Comparison of ENCODE assay signal across 12 cellular contexts in genomic region chr22:30876925-30877553, GRCh38.
DNase-seq lines count a peak whose midpoint lies in the region; TF ChIP-seq lines count a peak whose summit lies in the region.
"Had no signal": no experiment of that assay in that cellular context is flagged by ENCODE, and none has a peak within 500 bp of the region (broad histone marks: within the 10 kb centered on the region; RNA-seq: fewer than 3 reads in every experiment).

No MANE protein-coding gene starts in this region.

- no peaks in the 10 kb centered on the region for H3K36me3 Mint-ChIP-seq in brain
- H3K36me3 Mint-ChIP-seq in activated CD4-positive, alpha-beta T cell treated with anti-CD3 and anti-CD28 coated beads, Interleukin-2, amount 10 ng/mL, durations not matched to agents 24 days and 14 days (ENCODE audit: low read depth): no peaks in the 10 kb centered on the region
- no peaks in the 10 kb centered on the region for H3K36me3 Mint-ChIP-seq in activated naive CD4-positive, alpha-beta T cell treated with anti-CD3 and anti-CD28 coated beads for 36 hours (ENCODE audit: low read depth)
- H3K36me3 Mint-ChIP-seq: activated naive CD4-positive, alpha-beta T cell treated with anti-CD3 and anti-CD28 coated beads, Interleukin-2, amount 50 U/mL, for 24 hours had no signal

- CTCF ChIA-PET in activated naive CD4-positive, alpha-beta T cell treated with anti-CD3 and anti-CD28 coated beads for 36 hours (lab: Charles Lee): interaction anchor here (0.6 kb wide), 1 partner anchor 393 kb away, joined by 3 read pairs; no protein-coding TSS in a partner anchor

- H3K27ac Mint-ChIP-seq in brain: peak overlapping the region; percentile 81 to 98 (median 88)
- H3K27ac Mint-ChIP-seq in activated CD4-positive, alpha-beta T cell treated with anti-CD3 and anti-CD28 coated beads, Interleukin-2, amount 10 ng/mL, durations not matched to agents 24 days and 14 days: no peak overlapping the region
- H3K27ac Mint-ChIP-seq in activated naive CD4-positive, alpha-beta T cell treated with anti-CD3 and anti-CD28 coated beads for 36 hours: no peak overlapping the region
- H3K27ac Mint-ChIP-seq: activated naive CD4-positive, alpha-beta T cell treated with anti-CD3 and anti-CD28 coated beads, Interleukin-2, amount 50 U/mL, for 24 hours had no signal

- no peaks in the 10 kb centered on the region for H3K36me3 ChIP-seq in suprapubic skin
- H3K36me3 ChIP-seq: HAP-1 had no signal

- no peak for TF ChIP-seq POLR2A in suprapubic skin (IDR thresholded peaks at IDR 0.05)

- H3K27me3 Mint-ChIP-seq in brain: peaks cover 4% of the 10 kb centered on the region
- no peaks in the 10 kb centered on the region for H3K27me3 Mint-ChIP-seq in activated CD4-positive, alpha-beta T cell treated with anti-CD3 and anti-CD28 coated beads, Interleukin-2, amount 10 ng/mL, durations not matched to agents 24 days and 14 days
- no peaks in the 10 kb centered on the region for H3K27me3 Mint-ChIP-seq in activated naive CD4-positive, alpha-beta T cell treated with anti-CD3 and anti-CD28 coated beads for 36 hours (ENCODE audit: low read depth)
- H3K27me3 Mint-ChIP-seq: activated naive CD4-positive, alpha-beta T cell treated with anti-CD3 and anti-CD28 coated beads, Interleukin-2, amount 50 U/mL, for 24 hours had no signal

- intact Hi-C loops in activated CD4-positive, alpha-beta T cell treated with anti-CD3 and anti-CD28 coated beads, Interleukin-2, amount 10 ng/mL, durations not matched to agents 24 days and 14 days (cut with micrococcal nuclease): no loop called here
- intact Hi-C loops in activated naive CD4-positive, alpha-beta T cell treated with anti-CD3 and anti-CD28 coated beads for 36 hours (cut with micrococcal nuclease): no loop called here

- H3K4me1 Mint-ChIP-seq in brain: peaks cover 76% of the 10 kb centered on the region
- H3K4me1 Mint-ChIP-seq in activated CD4-positive, alpha-beta T cell treated with anti-CD3 and anti-CD28 coated beads, Interleukin-2, amount 10 ng/mL, durations not matched to agents 24 days and 14 days: no peaks in the 10 kb centered on the region
- H3K4me1 Mint-ChIP-seq in activated naive CD4-positive, alpha-beta T cell treated with anti-CD3 and anti-CD28 coated beads for 36 hours (ENCODE audit: low read depth): no peaks in the 10 kb centered on the region
- H3K4me1 Mint-ChIP-seq: activated naive CD4-positive, alpha-beta T cell treated with anti-CD3 and anti-CD28 coated beads, Interleukin-2, amount 50 U/mL, for 24 hours had no signal

- H3K27ac ChIP-seq in suprapubic skin: no peak overlapping the region

- H3K27me3 ChIP-seq in suprapubic skin: no peaks in the 10 kb centered on the region

- peak; percentile 8 for DNase-seq in NCI-H1105 treated with DMSO at 0.1 percent for 48 hours (lab: John Stamatoyannopoulos, UW)
- no peak for DNase-seq in NCI-H1105 (lab: John Stamatoyannopoulos, UW)
- peak; percentile 14 for DNase-seq in iPS-NIHi11 (ENCODE audit: low spot score)
- DNase-seq in suprapubic skin (ENCODE audit: low spot score in 2 of 2): peak; percentile 25 to 41
- DNase-seq in RPMI8226: no peak
- no peak for DNase-seq in activated CD4-positive, alpha-beta T cell treated with anti-CD3 and anti-CD28 coated beads, Interleukin-2, amount 10 ng/mL, durations not matched to agents 24 days and 14 days
- no peak for DNase-seq in activated naive CD4-positive, alpha-beta T cell treated with anti-CD3 and anti-CD28 coated beads for 36 hours
- DNase-seq: activated CD4-positive, CD25-positive, alpha-beta regulatory T cell; MV-4-11 had no signal

- H3K9me3 ChIP-seq in suprapubic skin: no peaks in the 10 kb centered on the region
- H3K9me3 ChIP-seq: HAP-1 had no signal

- H3K4me3 Mint-ChIP-seq in brain: peak overlapping the region in 4 of 5 experiments; percentile 12 to 73 (median 61)
- H3K4me3 Mint-ChIP-seq in activated CD4-positive, alpha-beta T cell treated with anti-CD3 and anti-CD28 coated beads, Interleukin-2, amount 10 ng/mL, durations not matched to agents 24 days and 14 days: no peak overlapping the region
- no peak overlapping the region for H3K4me3 Mint-ChIP-seq in activated naive CD4-positive, alpha-beta T cell treated with anti-CD3 and anti-CD28 coated beads for 36 hours
- H3K4me3 Mint-ChIP-seq: activated naive CD4-positive, alpha-beta T cell treated with anti-CD3 and anti-CD28 coated beads, Interleukin-2, amount 50 U/mL, for 24 hours had no signal

- no peaks in the 10 kb centered on the region for H3K4me1 ChIP-seq in suprapubic skin
- H3K4me1 ChIP-seq: HAP-1 had no signal

- TF ChIP-seq EP300 in suprapubic skin (IDR thresholded peaks at IDR 0.05): no peak

- H3K9me3 Mint-ChIP-seq in brain: no peaks in the 10 kb centered on the region
- no peaks in the 10 kb centered on the region for H3K9me3 Mint-ChIP-seq in activated CD4-positive, alpha-beta T cell treated with anti-CD3 and anti-CD28 coated beads, Interleukin-2, amount 10 ng/mL, durations not matched to agents 24 days and 14 days
- H3K9me3 Mint-ChIP-seq in activated naive CD4-positive, alpha-beta T cell treated with anti-CD3 and anti-CD28 coated beads for 36 hours: no peaks in the 10 kb centered on the region
- H3K9me3 Mint-ChIP-seq: activated naive CD4-positive, alpha-beta T cell treated with anti-CD3 and anti-CD28 coated beads, Interleukin-2, amount 50 U/mL, for 24 hours had no signal

- no peak for TF ChIP-seq CTCF in brain (conservative IDR thresholded peaks at IDR 0.05)
- no peak for TF ChIP-seq CTCF in suprapubic skin (IDR thresholded peaks at IDR 0.05)

- no peak overlapping the region for H3K4me3 ChIP-seq in suprapubic skin
- H3K4me3 ChIP-seq: HAP-1 had no signal

- 46% methylated on average over 8 of the region's 9 CpGs for WGBS in suprapubic skin

Comparison
In these comparisons a context has a peak if more than half of its experiments do, and no peak if none do; other contexts are left out.
1. DNase-seq: peak in NCI-H1105 treated with DMSO at 0.1 percent for 48 hours (single experiment), iPS-NIHi11 (single experiment) and suprapubic skin (2 of 2); none in NCI-H1105 (single experiment), RPMI8226 (single experiment), activated CD4-positive, alpha-beta T cell treated with anti-CD3 and anti-CD28 coated beads, Interleukin-2, amount 10 ng/mL, durations not matched to agents 24 days and 14 days (single experiment) and activated naive CD4-positive, alpha-beta T cell treated with anti-CD3 and anti-CD28 coated beads for 36 hours (single experiment).
2. H3K27ac Mint-ChIP-seq: peak in brain (5 of 5); none in activated CD4-positive, alpha-beta T cell treated with anti-CD3 and anti-CD28 coated beads, Interleukin-2, amount 10 ng/mL, durations not matched to agents 24 days and 14 days (single experiment) and activated naive CD4-positive, alpha-beta T cell treated with anti-CD3 and anti-CD28 coated beads for 36 hours (single experiment).
3. H3K4me3 Mint-ChIP-seq: peak in brain (4 of 5); none in activated CD4-positive, alpha-beta T cell treated with anti-CD3 and anti-CD28 coated beads, Interleukin-2, amount 10 ng/mL, durations not matched to agents 24 days and 14 days (single experiment) and activated naive CD4-positive, alpha-beta T cell treated with anti-CD3 and anti-CD28 coated beads for 36 hours (single experiment).